Comparison of ENCODE assay signal across 7 cellular contexts in the genomic region with DNA sequence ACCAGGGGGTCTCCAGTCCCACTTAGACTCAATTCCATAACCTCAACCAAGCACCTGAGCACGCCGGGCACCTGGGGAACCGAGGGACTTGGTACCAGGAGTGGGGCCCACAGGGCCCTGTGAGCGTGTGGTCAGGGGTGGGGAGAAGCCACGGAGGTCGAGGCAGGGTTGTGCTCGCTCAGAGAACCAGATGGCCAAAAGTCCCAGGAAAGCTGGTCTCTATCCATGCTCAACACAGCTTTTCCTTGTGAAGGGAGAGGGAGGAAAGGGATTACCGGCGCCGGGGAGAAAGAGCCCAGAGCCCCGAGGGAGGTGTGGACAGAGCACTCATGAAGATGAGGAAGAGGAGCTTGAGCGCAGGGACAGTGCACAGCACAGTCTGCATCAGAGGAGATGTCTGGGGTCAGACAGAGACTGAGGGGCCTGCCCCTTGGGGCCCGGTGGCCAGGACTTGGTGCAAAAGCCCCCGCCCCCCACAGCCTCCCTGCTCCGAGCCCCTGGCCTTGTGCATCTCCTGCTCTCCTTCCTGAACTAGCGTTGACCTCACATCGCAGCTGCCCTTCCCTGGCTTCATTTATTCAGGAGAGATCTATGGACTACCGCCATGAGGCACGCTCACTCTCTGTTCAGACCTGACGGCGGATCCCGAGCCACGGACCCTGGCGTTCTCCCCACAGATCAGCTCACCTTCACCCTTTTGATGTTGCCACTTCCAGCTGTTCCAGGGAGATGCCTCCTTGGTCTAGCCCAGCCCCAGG.
DNase-seq lines count a peak whose midpoint lies in the region; TF ChIP-seq lines count a peak whose summit lies in the region.

No MANE protein-coding gene starts in this region.

- H4K8ac ChIP-seq in neuronal stem cell (ENCODE audit: low read depth, low read length): no peak overlapping the region

- peak overlapping the region; percentile 26 for H2BK15ac ChIP-seq in neuronal stem cell (ENCODE audit: low read length)

- H3K9me3 ChIP-seq in adipocyte (ENCODE audit: control insufficient read depth, low read length) (no peaks in the 10 kb centered on the region), esophagus squamous epithelium (no peaks in the 10 kb centered on the region), neuronal stem cell (replicated peaks in 1 of 2; ENCODE audit: control insufficient read depth in 2 of 2, insufficient read depth in 1 of 2, low read depth in 1 of 2, low read length in 2 of 2) (no peaks in the 10 kb centered on the region), tibial nerve (no peaks in the 10 kb centered on the region)

- H3K9ac ChIP-seq in adipocyte (ENCODE audit: low read length) (peak overlapping the region; percentile 80), neuronal stem cell (ENCODE audit: low read depth, low read length, poor library complexity) (peak overlapping the region; percentile 33)

- peak overlapping the region; percentile 82 for H3K18ac ChIP-seq in neuronal stem cell (ENCODE audit: low read length)

- H3K23ac ChIP-seq in neuronal stem cell (ENCODE audit: low read depth, low read length, poor library complexity): peak overlapping the region; percentile 67

- WGBS in esophagus squamous epithelium, 2 donors: 80 to 83% methylated on average over 19 to 23 of the region's 24 CpGs
- WGBS in neuronal stem cell (ENCODE audit: extremely low coverage in 2 of 2, insufficient read length in 2 of 2, insufficient replicate concordance in 1 of 2), 2 donors: no CpG with 5 or more reads among the region's 24 CpGs
- 74 to 76% methylated on average over 24 of the region's 24 CpGs for WGBS in tibial nerve, 2 donors

- H2AK5ac ChIP-seq in neuronal stem cell (ENCODE audit: low read depth, low read length): peak overlapping the region; percentile 77

- peak overlapping the region; percentile 33 for H3K4me3 ChIP-seq in adipocyte (ENCODE audit: low read length)
- no peak overlapping the region for H3K4me3 ChIP-seq in esophagus squamous epithelium
- H3K4me3 ChIP-seq in neuronal stem cell (ENCODE audit: low read length in 2 of 2): no peak overlapping the region
- H3K4me3 ChIP-seq in tibial nerve: no peak overlapping the region

- intact Hi-C loops in esophagus squamous epithelium (cut with DNase I): no loop called here

- H2BK5ac ChIP-seq in neuronal stem cell (ENCODE audit: low read length): no peak overlapping the region

- TF ChIP-seq CTCF in esophagus squamous epithelium (IDR thresholded peaks at IDR 0.05): no peak
- TF ChIP-seq CTCF in tibial nerve (IDR thresholded peaks at IDR 0.05): no peak

- H3K27ac ChIP-seq in esophagus squamous epithelium (peak overlapping the region; percentile 76 to 92 (median 85)), neuronal stem cell (replicated peaks; ENCODE audit: low read length) (no peak overlapping the region), tibial nerve (peak overlapping the region; percentile 39 to 84 (median 72))

- no peak overlapping the region for H2AFZ ChIP-seq in neuronal stem cell (ENCODE audit: low read length)

- H3K4me2 ChIP-seq in neuronal stem cell (ENCODE audit: insufficient read depth, low read length, poor library complexity, severe bottlenecking): no peak overlapping the region

- H4K91ac ChIP-seq in neuronal stem cell (ENCODE audit: low read depth, low read length, poor library complexity): no peak overlapping the region

- TF ChIP-seq EP300 in tibial nerve (IDR thresholded peaks at IDR 0.05): no peak

- no peak for DNase-seq in adipocyte (ENCODE audit: low read depth)
- no peak for DNase-seq in esophagus squamous epithelium (lab: John Stamatoyannopoulos, UW)
- DNase-seq in neuronal stem cell (ENCODE audit: low spot score): no peak
- no peak for DNase-seq in tibial nerve (ENCODE audit: low spot score in 2 of 2)
- DNase-seq in inferior parietal cortex (ENCODE audit: extremely low spot score): no peak
- DNase-seq in amniotic stem cell (lab: John Stamatoyannopoulos, UW): no peak
- DNase-seq in SW 1271 (lab: John Stamatoyannopoulos, UW): no peak

- peak overlapping the region; percentile 64 for H2BK12ac ChIP-seq in neuronal stem cell (ENCODE audit: low read length)

- H3K4ac ChIP-seq in neuronal stem cell (ENCODE audit: low read length): peak overlapping the region; percentile 43

- peaks cover 7% of the 10 kb centered on the region for H3K27me3 ChIP-seq in adipocyte (replicated peaks; ENCODE audit: control insufficient read depth, insufficient read depth, low read length)
- H3K27me3 ChIP-seq in esophagus squamous epithelium: peaks cover 0 to 36% (median 0%) of the 10 kb centered on the region in 4 donors
- peaks cover 0 to 4% (median 0%) of the 10 kb centered on the region in 3 experiments for H3K27me3 ChIP-seq in neuronal stem cell (ENCODE audit: control insufficient read depth in 3 of 3, insufficient read depth in 3 of 3, low read depth in 1 of 3, low read length in 3 of 3)
- H3K27me3 ChIP-seq in tibial nerve: no peaks in the 10 kb centered on the region

- H3K36me3 ChIP-seq in adipocyte (ENCODE audit: control insufficient read depth, insufficient read depth, low read length, severe bottlenecking): no peaks in the 10 kb centered on the region
- H3K36me3 ChIP-seq in esophagus squamous epithelium: no peaks in the 10 kb centered on the region
- H3K36me3 ChIP-seq in neuronal stem cell (replicated peaks in 1 of 2; ENCODE audit: control insufficient read depth in 2 of 2, insufficient read depth in 2 of 2, low read length in 2 of 2): no peaks in the 10 kb centered on the region
- H3K36me3 ChIP-seq in tibial nerve: no peaks in the 10 kb centered on the region

- no peak overlapping the region for H2BK120ac ChIP-seq in neuronal stem cell (ENCODE audit: low read depth, low read length)

- TF ChIP-seq POLR2A in esophagus squamous epithelium (IDR thresholded peaks at IDR 0.05): no peak
- no peak for TF ChIP-seq POLR2A in tibial nerve (IDR thresholded peaks at IDR 0.05)

- peaks cover 34% of the 10 kb centered on the region for H3K4me1 ChIP-seq in adipocyte (ENCODE audit: control insufficient read depth, insufficient read depth, low read length)
- peaks cover 0 to 39% (median 14%) of the 10 kb centered on the region in 3 donors for H3K4me1 ChIP-seq in esophagus squamous epithelium
- H3K4me1 ChIP-seq in neuronal stem cell (ENCODE audit: control insufficient read depth in 2 of 2, insufficient read depth in 1 of 2, low read depth in 1 of 2, low read length in 2 of 2): peaks cover 0 to 4% of the 10 kb centered on the region in 2 donors
- H3K4me1 ChIP-seq in tibial nerve: peaks cover 0 to 38% (median 12%) of the 10 kb centered on the region in 4 donors

- no peak overlapping the region for H3K14ac ChIP-seq in neuronal stem cell (ENCODE audit: low read length)

- H3K79me1 ChIP-seq in neuronal stem cell (ENCODE audit: low read depth, low read length): no peaks in the 10 kb centered on the region
